In the genomic region with DNA sequence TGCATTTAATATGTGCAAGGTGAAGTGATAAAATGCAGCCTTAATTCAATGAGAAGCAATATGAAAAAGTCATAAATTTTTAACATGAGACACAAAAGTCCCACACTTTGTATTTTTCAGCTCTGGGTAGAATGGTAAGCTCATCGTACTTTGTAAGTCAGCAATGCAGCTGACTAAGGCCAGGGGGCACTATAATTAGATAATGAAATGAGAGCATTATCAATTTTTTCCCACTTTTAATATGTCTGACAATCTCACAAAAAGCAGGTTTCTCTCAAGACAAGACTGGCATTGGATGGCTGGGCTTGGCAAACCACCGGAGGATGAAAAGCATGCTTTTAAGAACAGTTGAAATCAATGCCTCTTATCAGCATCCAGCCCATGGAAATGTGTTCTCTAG, we compare ENCODE assay signal across 1 cellular context.
TF ChIP-seq lines count a peak whose summit lies in the region.

No MANE protein-coding gene starts in this region.

TF ChIP-seq in IMR-90, 13 proteins besides CTCF, POLR2A, EP300 and RAD21 (continued from another document):
- TF ChIP-seq NFE2L2 (IDR thresholded peaks at IDR 0.05; ENCODE audit: low read depth, low read length) = no peak
- TF ChIP-seq MAFK (IDR thresholded peaks at IDR 0.05; ENCODE audit: low read depth, low read length) = no peak
- TF ChIP-seq MAZ (IDR thresholded peaks at IDR 0.05; ENCODE audit: borderline replicate concordance, low read depth, low read length) = no peak
TF ChIP-seq in IMR-90: peak in this region for 0.
